21 cellular contexts compared by ENCODE assay signal in genomic region chr10:118042827-118043242, GRCh38. TPM values are rescaled to one million over a fixed set of nuclear protein-coding genes. Genes with fewer than 3 reads are reported as not detected.
DNase-seq lines count a peak whose midpoint lies in the region; ATAC-seq, FAIRE-seq and TF ChIP-seq lines count a peak whose summit lies in the region.
"Had no signal": no experiment of that assay in that cellular context is flagged by ENCODE, and none has a peak within 500 bp of the region (broad histone marks: within the 10 kb centered on the region; RNA-seq: fewer than 3 reads in every experiment).

No MANE protein-coding gene starts in this region.

- H3K4me1 ChIP-seq in astrocyte (ENCODE audit: insufficient read depth, low read length) = peaks cover 25% of the 10 kb centered on the region
- peaks cover 6 to 13% of the 10 kb centered on the region in 2 donors for H3K4me1 ChIP-seq in kidney (ENCODE audit: control insufficient read depth in 1 of 2, insufficient read depth in 1 of 2, low read depth in 1 of 2, low read length in 2 of 2)

- no peak overlapping the region for H3K4me3 ChIP-seq in astrocyte (ENCODE audit: insufficient read depth, low read depth, low read length)
- H3K4me3 ChIP-seq in kidney (ENCODE audit: low read length in 2 of 2) = peak overlapping the region in 1 of 2 donors; percentile 40
- H3K4me3 ChIP-seq: MG63, PC-9 had no signal

- H3K4me3 Mint-ChIP-seq in activated naive CD8-positive, alpha-beta T cell = peak overlapping the region; percentile 17
- H3K4me3 Mint-ChIP-seq in activated naive CD8-positive, alpha-beta T cell treated with anti-CD3 and anti-CD28 coated beads for 36 hours = no peak overlapping the region
- H3K4me3 Mint-ChIP-seq in astrocyte (ENCODE audit: unreplicated experiment) = no peak overlapping the region
- no peak overlapping the region for H3K4me3 Mint-ChIP-seq in T-cell
- H3K4me3 Mint-ChIP-seq: activated CD4-positive, alpha-beta memory T cell treated with anti-CD3 and anti-CD28 coated beads, Interleukin-2, amount 10 ng/mL, durations not matched to agents 7 days and 5 days; activated naive CD8-positive, alpha-beta T cell treated with anti-CD3 and anti-CD28 coated beads, Interleukin-2, amount 50 U/mL, for 24 hours; central memory CD8-positive, alpha-beta T cell; stimulated activated naive B cell treated with anti-CD40 and anti-IgM and Interleukin-4, amounts not matched to agents 10 μg/mL and 1 μg/mL and 100 μg/mL, for 72 hours had no signal

- TF ChIP-seq CTCF in astrocyte (IDR thresholded peaks at IDR 0.05; ENCODE audit: insufficient read depth, low read depth, low read length) (no peak), kidney (IDR thresholded peaks at IDR 0.05; ENCODE audit: borderline replicate concordance, extremely low read depth, insufficient read depth) (no peak)

- H3K27me3 Mint-ChIP-seq in activated naive CD8-positive, alpha-beta T cell = no peaks in the 10 kb centered on the region
- H3K27me3 Mint-ChIP-seq in activated naive CD8-positive, alpha-beta T cell treated with anti-CD3 and anti-CD28 coated beads for 36 hours = no peaks in the 10 kb centered on the region
- H3K27me3 Mint-ChIP-seq in astrocyte (ENCODE audit: low read depth, unreplicated experiment) = no peaks in the 10 kb centered on the region
- H3K27me3 Mint-ChIP-seq in T-cell = no peaks in the 10 kb centered on the region
- H3K27me3 Mint-ChIP-seq: activated CD4-positive, alpha-beta memory T cell treated with anti-CD3 and anti-CD28 coated beads, Interleukin-2, amount 10 ng/mL, durations not matched to agents 7 days and 5 days; activated naive CD8-positive, alpha-beta T cell treated with anti-CD3 and anti-CD28 coated beads, Interleukin-2, amount 50 U/mL, for 24 hours; CD8-positive, alpha-beta memory T cell; central memory CD8-positive, alpha-beta T cell; stimulated activated naive B cell treated with anti-CD40 and anti-IgM and Interleukin-4, amounts not matched to agents 10 μg/mL and 1 μg/mL and 100 μg/mL, for 72 hours had no signal

- peaks cover 66% of the 10 kb centered on the region for H3K4me1 Mint-ChIP-seq in activated naive CD8-positive, alpha-beta T cell (ENCODE audit: low read depth)
- H3K4me1 Mint-ChIP-seq in activated naive CD8-positive, alpha-beta T cell treated with anti-CD3 and anti-CD28 coated beads for 36 hours = peaks cover 43% of the 10 kb centered on the region
- H3K4me1 Mint-ChIP-seq in astrocyte (ENCODE audit: low read depth, unreplicated experiment) (peaks cover 9% of the 10 kb centered on the region), T-cell (peaks cover 46 to 63% (median 62%) of the 10 kb centered on the region in 3 donors)

- H3K9me3 ChIP-seq in astrocyte (ENCODE audit: insufficient read depth, low read depth, low read length) (no peaks in the 10 kb centered on the region), kidney (ENCODE audit: control insufficient read depth in 1 of 2, low read length in 2 of 2) (no peaks in the 10 kb centered on the region)
- H3K9me3 ChIP-seq: MG63 had no signal

- H4K20me1 ChIP-seq in astrocyte (ENCODE audit: insufficient read depth, low read length) = peaks cover 7% of the 10 kb centered on the region

- FAIRE-seq in astrocyte (lab: Jason Lieb, UNC) (no peak), kidney (lab: Jason Lieb, UNC) (no peak)

- no peaks in the 10 kb centered on the region for H3K9me3 Mint-ChIP-seq in activated naive CD8-positive, alpha-beta T cell (ENCODE audit: low read depth)
- H3K9me3 Mint-ChIP-seq in activated naive CD8-positive, alpha-beta T cell treated with anti-CD3 and anti-CD28 coated beads for 36 hours = no peaks in the 10 kb centered on the region
- H3K9me3 Mint-ChIP-seq in astrocyte (ENCODE audit: unreplicated experiment) = no peaks in the 10 kb centered on the region
- H3K9me3 Mint-ChIP-seq in T-cell = no peaks in the 10 kb centered on the region
- H3K9me3 Mint-ChIP-seq: activated CD4-positive, alpha-beta memory T cell treated with anti-CD3 and anti-CD28 coated beads, Interleukin-2, amount 10 ng/mL, durations not matched to agents 7 days and 5 days; activated naive CD8-positive, alpha-beta T cell treated with anti-CD3 and anti-CD28 coated beads, Interleukin-2, amount 50 U/mL, for 24 hours; CD8-positive, alpha-beta memory T cell; central memory CD8-positive, alpha-beta T cell; neural crest cell; stimulated activated naive B cell treated with anti-CD40 and anti-IgM and Interleukin-4, amounts not matched to agents 10 μg/mL and 1 μg/mL and 100 μg/mL, for 72 hours had no signal

- H3K36me3 Mint-ChIP-seq in activated naive CD8-positive, alpha-beta T cell = peaks cover 4% of the 10 kb centered on the region
- peaks cover 11% of the 10 kb centered on the region for H3K36me3 Mint-ChIP-seq in activated naive CD8-positive, alpha-beta T cell treated with anti-CD3 and anti-CD28 coated beads for 36 hours
- H3K36me3 Mint-ChIP-seq in astrocyte (ENCODE audit: low read depth, unreplicated experiment) = no peaks in the 10 kb centered on the region
- peaks cover 12% of the 10 kb centered on the region for H3K36me3 Mint-ChIP-seq in T-cell

- H3K9ac ChIP-seq in astrocyte (ENCODE audit: low read length) (no peak overlapping the region), kidney (ENCODE audit: low read length in 2 of 2) (peak overlapping the region in 1 of 2 donors; percentile 57)

- no peaks in the 10 kb centered on the region for H3K36me3 ChIP-seq in astrocyte (ENCODE audit: insufficient read depth, low read length)
- H3K36me3 ChIP-seq in kidney (ENCODE audit: control insufficient read depth in 1 of 2, insufficient read depth in 2 of 2, low read length in 2 of 2) = no peaks in the 10 kb centered on the region

- DNase-seq in activated naive CD8-positive, alpha-beta T cell treated with anti-CD3 and anti-CD28 coated beads for 36 hours = no peak
- DNase-seq in astrocyte (ENCODE audit: low read depth) (no peak), kidney (no peak), Kasumi-1 (lab: John Stamatoyannopoulos, UW) (no peak), T-cell (no peak)
- DNase-seq: activated CD4-positive, alpha-beta memory T cell treated with anti-CD3 and anti-CD28 coated beads, Interleukin-2, amount 10 ng/mL, durations not matched to agents 7 days and 5 days; activated naive CD8-positive, alpha-beta T cell treated with anti-CD3 and anti-CD28 coated beads, Interleukin-2, amount 50 U/mL, for 24 hours; CD8-positive, alpha-beta memory T cell; effector CD4-positive, alpha-beta T cell; hippocampal formation; MG63; NCI-H187 treated with DMSO at 0.1 percent for 48 hours; NCI-H510A; PC-9; stimulated activated CD4-positive, alpha-beta T cell treated with anti-CD3 and anti-CD28 coated beads, Interleukin-15, amount 100 ng/mL, for 24 hours; stimulated activated naive B cell treated with anti-CD40 and anti-IgM and Interleukin-4, amounts not matched to agents 10 μg/mL and 1 μg/mL and 100 μg/mL, for 72 hours had no signal

- no peaks in the 10 kb centered on the region for H3K27me3 ChIP-seq in astrocyte (ENCODE audit: insufficient read depth, low read length)
- H3K27me3 ChIP-seq: MG63 had no signal

- H3K79me2 ChIP-seq in astrocyte (ENCODE audit: insufficient read depth, low read length) = peaks cover 54% of the 10 kb centered on the region

- H3K27ac ChIP-seq in astrocyte (ENCODE audit: low read depth, low read length) (no peak overlapping the region), kidney (ENCODE audit: low read depth in 2 of 2, low read length in 2 of 2) (peak overlapping the region; percentile 29 to 45)
- H3K27ac ChIP-seq: PC-9 had no signal

- POLR2A ChIA-PET in T-cell (lab: Charles Lee) = no interaction called here

- no peak overlapping the region for H2AFZ ChIP-seq in astrocyte (ENCODE audit: low read depth, low read length)
- H2AFZ ChIP-seq: PC-9 had no signal

- intact Hi-C loops in kidney (cut with DNase I) = no loop called here

- peak overlapping the region; percentile 27 for H3K4me2 ChIP-seq in astrocyte (ENCODE audit: low read length)
- H3K4me2 ChIP-seq: PC-9 had no signal

- no peak overlapping the region for H3K27ac Mint-ChIP-seq in activated naive CD8-positive, alpha-beta T cell
- H3K27ac Mint-ChIP-seq in activated naive CD8-positive, alpha-beta T cell treated with anti-CD3 and anti-CD28 coated beads for 36 hours = no peak overlapping the region
- H3K27ac Mint-ChIP-seq in astrocyte (ENCODE audit: unreplicated experiment) (no peak overlapping the region), T-cell (no peak overlapping the region)
- H3K27ac Mint-ChIP-seq: activated CD4-positive, alpha-beta memory T cell treated with anti-CD3 and anti-CD28 coated beads, Interleukin-2, amount 10 ng/mL, durations not matched to agents 7 days and 5 days; activated naive CD8-positive, alpha-beta T cell treated with anti-CD3 and anti-CD28 coated beads, Interleukin-2, amount 50 U/mL, for 24 hours; stimulated activated naive B cell treated with anti-CD40 and anti-IgM and Interleukin-4, amounts not matched to agents 10 μg/mL and 1 μg/mL and 100 μg/mL, for 72 hours had no signal

- no peak for ATAC-seq in GM18858 (IDR thresholded peaks at IDR 0.05; ENCODE audit: unreplicated experiment)
- no peak for ATAC-seq in GM18511 (IDR thresholded peaks at IDR 0.05; ENCODE audit: unreplicated experiment)
- no peak for ATAC-seq in T-cell (replicated peaks in 1 of 4)
- ATAC-seq: activated naive CD8-positive, alpha-beta T cell treated with anti-CD3 and anti-CD28 coated beads, Interleukin-2, amount 50 U/mL, for 24 hours; stimulated activated naive B cell treated with anti-CD40 and anti-IgM and Interleukin-4, amounts not matched to agents 10 μg/mL and 1 μg/mL and 100 μg/mL, for 72 hours had no signal

- CTCF ChIA-PET in T-cell (lab: Charles Lee) = interaction anchor here (0.7 to 0.9 kb wide), 2 partner anchors 15 to 546 kb away, joined by 3 read pairs; no protein-coding TSS in a partner anchor

RNA-seq across cellular contexts. Expression of gene RAB11FIP2, which starts 3.9 kb away (rescaled TPM):
- total RNA-seq in activated naive CD8-positive, alpha-beta T cell treated with anti-CD3 and anti-CD28 coated beads for 36 hours = 1 to 10 TPM; 8.5 to 9.9 TPM
- total RNA-seq in astrocyte (13.5 and 17.4 TPM in 2 replicates), kidney (50.4 TPM), T-cell (10 to 100 TPM; 16.5 to 36.6 (median 20.4) TPM)
- polyA plus RNA-seq in kidney (ENCODE audit: insufficient read depth, low read depth, low replicate concordance) = 8.2 TPM
